24 cellular contexts compared by ENCODE assay signal in the genomic region with DNA sequence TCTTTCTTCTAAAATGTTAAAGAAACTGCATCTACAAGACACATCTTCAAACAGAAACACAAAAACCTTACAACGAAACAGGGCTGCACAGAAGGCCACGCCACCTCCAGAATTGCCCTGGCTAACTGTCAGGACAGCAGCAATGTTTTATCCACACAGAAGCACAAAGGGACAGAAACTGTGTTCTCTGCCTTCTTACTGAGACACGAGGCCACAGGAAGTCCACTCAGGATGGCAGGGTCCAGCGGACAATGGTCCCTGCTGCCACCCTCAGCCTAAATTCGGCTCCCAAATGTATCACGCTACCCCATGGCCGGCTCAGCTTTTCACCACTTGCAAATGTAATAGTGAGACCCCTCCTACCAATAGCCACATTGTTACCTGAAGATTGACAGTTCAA.
"Had no signal": no experiment of that assay in that cellular context is flagged by ENCODE, and none has a peak within 500 bp of the region (broad histone marks: within the 10 kb centered on the region; RNA-seq: fewer than 3 reads in every experiment).

No MANE protein-coding gene starts in this region.

- H3K27me3 ChIP-seq: body of pancreas had no signal

- H3K27ac ChIP-seq: body of pancreas, prostate gland, skin epidermis, thoracic aorta had no signal

- H3K4me1 Mint-ChIP-seq: activated CD4-positive, alpha-beta memory T cell treated with anti-CD3 and anti-CD28 coated beads, Interleukin-2, amount 10 ng/mL, durations not matched to agents 7 days and 5 days; activated CD8-positive, alpha-beta memory T cell treated with anti-CD3 and anti-CD28 coated beads, Interleukin-2, amount 10 ng/mL, durations not matched to agents 7 days and 5 days; stimulated activated memory B cell treated with anti-CD40 and anti-IgM and Interleukin-4, amounts not matched to agents 10 μg/mL and 1 μg/mL and 100 μg/mL, for 72 hours had no signal

- DNase-seq: activated CD4-positive, alpha-beta memory T cell treated with anti-CD3 and anti-CD28 coated beads, Interleukin-2, amount 10 ng/mL, durations not matched to agents 7 days and 5 days; activated CD4-positive, alpha-beta T cell treated with anti-CD3 and anti-CD28 coated beads for 48 hours; activated CD4-positive, CD25-positive, alpha-beta regulatory T cell; activated CD8-positive, alpha-beta memory T cell treated with anti-CD3 and anti-CD28 coated beads, Interleukin-2, amount 10 ng/mL, durations not matched to agents 7 days and 5 days; activated effector memory CD4-positive, alpha-beta T cell treated with Interleukin-2 at 50 U/mL for 16 hours; activated T-cell treated with anti-CD3 and anti-CD28 coated beads, Interleukin-2, amount 50 U/mL, for 1 hour; amniotic stem cell; caudate nucleus; endodermal cell; erythroblast; foreskin melanocyte; mesendoderm; SHP77 treated with DMSO at 0.1 percent for 48 hours; stimulated activated CD4-positive, alpha-beta T cell treated with anti-CD3 and anti-CD28 coated beads, Interleukin-4, amount 100 ng/mL, for 4 hours had no signal

- H3K4me2 ChIP-seq: SK-N-SH had no signal

- H3K9ac ChIP-seq: SK-N-SH had no signal

- H3K4me3 ChIP-seq: body of pancreas, prostate gland, skin epidermis, thoracic aorta had no signal

- H3K9me3 Mint-ChIP-seq: activated CD4-positive, alpha-beta memory T cell treated with anti-CD3 and anti-CD28 coated beads, Interleukin-2, amount 10 ng/mL, durations not matched to agents 7 days and 5 days; activated naive CD4-positive, alpha-beta T cell treated with anti-CD3 and anti-CD28 coated beads, Interleukin-2, amount 50 U/mL, for 72 hours; endodermal cell; stimulated activated memory B cell treated with anti-CD40 and anti-IgM and Interleukin-4, amounts not matched to agents 10 μg/mL and 1 μg/mL and 100 μg/mL, for 72 hours; T-helper 2 cell treated with Interferon-gamma antibody and Interleukin-4, amounts not matched to agents 5 μg/mL and 100 μg/mL, for 36 hours had no signal

- H3K36me3 Mint-ChIP-seq: activated CD8-positive, alpha-beta memory T cell treated with anti-CD3 and anti-CD28 coated beads, Interleukin-2, amount 10 ng/mL, durations not matched to agents 7 days and 5 days; activated naive CD4-positive, alpha-beta T cell treated with anti-CD3 and anti-CD28 coated beads, Interleukin-2, amount 50 U/mL, for 72 hours; naive thymus-derived CD8-positive, alpha-beta T cell; stimulated activated memory B cell treated with anti-CD40 and anti-IgM and Interleukin-4, amounts not matched to agents 10 μg/mL and 1 μg/mL and 100 μg/mL, for 72 hours had no signal

- H3K9me2 ChIP-seq: SK-N-SH had no signal

- H3K9me3 ChIP-seq: body of pancreas, prostate gland, SK-N-SH, thoracic aorta had no signal

- H3K4me1 ChIP-seq: body of pancreas, prostate gland had no signal

- H3K4me3 Mint-ChIP-seq: activated CD4-positive, alpha-beta memory T cell treated with anti-CD3 and anti-CD28 coated beads, Interleukin-2, amount 10 ng/mL, durations not matched to agents 7 days and 5 days; activated CD8-positive, alpha-beta memory T cell treated with anti-CD3 and anti-CD28 coated beads, Interleukin-2, amount 10 ng/mL, durations not matched to agents 7 days and 5 days; endodermal cell; naive thymus-derived CD8-positive, alpha-beta T cell; stimulated activated memory B cell treated with anti-CD40 and anti-IgM and Interleukin-4, amounts not matched to agents 10 μg/mL and 1 μg/mL and 100 μg/mL, for 72 hours; T-helper 2 cell treated with Interferon-gamma antibody and Interleukin-4, amounts not matched to agents 5 μg/mL and 100 μg/mL, for 36 hours had no signal

- H3K27me3 Mint-ChIP-seq: activated CD4-positive, alpha-beta memory T cell treated with anti-CD3 and anti-CD28 coated beads, Interleukin-2, amount 10 ng/mL, durations not matched to agents 7 days and 5 days had no signal

- ATAC-seq: activated CD8-positive, alpha-beta memory T cell treated with anti-CD3 and anti-CD28 coated beads, Interleukin-2, amount 10 ng/mL, durations not matched to agents 7 days and 5 days; activated naive CD4-positive, alpha-beta T cell treated with anti-CD3 and anti-CD28 coated beads, Interleukin-2, amount 50 U/mL, for 72 hours; body of pancreas; naive thymus-derived CD8-positive, alpha-beta T cell; right cardiac atrium; stimulated activated memory B cell treated with anti-CD40 and anti-IgM and Interleukin-4, amounts not matched to agents 10 μg/mL and 1 μg/mL and 100 μg/mL, for 72 hours had no signal

- H3K36me3 ChIP-seq: prostate gland, thoracic aorta had no signal

- H3K27ac Mint-ChIP-seq: activated CD4-positive, alpha-beta memory T cell treated with anti-CD3 and anti-CD28 coated beads, Interleukin-2, amount 10 ng/mL, durations not matched to agents 7 days and 5 days; activated CD8-positive, alpha-beta memory T cell treated with anti-CD3 and anti-CD28 coated beads, Interleukin-2, amount 10 ng/mL, durations not matched to agents 7 days and 5 days; activated naive CD4-positive, alpha-beta T cell treated with anti-CD3 and anti-CD28 coated beads, Interleukin-2, amount 50 U/mL, for 72 hours; endodermal cell; stimulated activated memory B cell treated with anti-CD40 and anti-IgM and Interleukin-4, amounts not matched to agents 10 μg/mL and 1 μg/mL and 100 μg/mL, for 72 hours; T-helper 2 cell treated with Interferon-gamma antibody and Interleukin-4, amounts not matched to agents 5 μg/mL and 100 μg/mL, for 36 hours had no signal
